In genomic region chr5:108641596-108641995, GRCh38 we compare ENCODE assay signal across 2 cellular contexts.
TF ChIP-seq lines count a peak whose summit lies in the region.

No MANE protein-coding gene starts in this region.

TF ChIP-seq in IMR-90, 13 proteins besides CTCF, POLR2A, EP300 and RAD21:
- TF ChIP-seq SMC3 (IDR thresholded peaks at IDR 0.05; ENCODE audit: low read depth, low read length) = no peak
- TF ChIP-seq BHLHE40 (IDR thresholded peaks at IDR 0.05; ENCODE audit: low read depth, low read length) = no peak
- TF ChIP-seq MAFK (IDR thresholded peaks at IDR 0.05; ENCODE audit: low read depth, low read length) = no peak
- no peak for TF ChIP-seq CEBPB (IDR thresholded peaks at IDR 0.05; ENCODE audit: low read depth, low read length)
- no peak for TF ChIP-seq RFX5 (IDR thresholded peaks at IDR 0.05; ENCODE audit: low read depth, low read length)
- TF ChIP-seq NFE2L2 (IDR thresholded peaks at IDR 0.05; ENCODE audit: low read depth, low read length) = no peak
- TF ChIP-seq MXI1 (IDR thresholded peaks at IDR 0.05; ENCODE audit: borderline replicate concordance, low read depth, low read length) = no peak
- TF ChIP-seq CHD1 (IDR thresholded peaks at IDR 0.05; ENCODE audit: low read depth, low read length) = no peak
- no peak for TF ChIP-seq RCOR1 (IDR thresholded peaks at IDR 0.05; ENCODE audit: insufficient replicate concordance, low read length)
- TF ChIP-seq USF2 (IDR thresholded peaks at IDR 0.05; ENCODE audit: low read depth, low read length) = no peak
- no peak for TF ChIP-seq ELK1 (IDR thresholded peaks at IDR 0.05; ENCODE audit: borderline replicate concordance, low read depth, low read length)
- no peak for TF ChIP-seq FOS (IDR thresholded peaks at IDR 0.05; ENCODE audit: low read depth, low read length)
- no peak for TF ChIP-seq MAZ (IDR thresholded peaks at IDR 0.05; ENCODE audit: borderline replicate concordance, low read depth, low read length)

TF ChIP-seq in H1, 55 proteins besides CTCF, POLR2A, EP300 and RAD21:
- TF ChIP-seq HDAC6 (IDR thresholded peaks at IDR 0.05; ENCODE audit: low read depth, low read length) (no peak), KDM1A (IDR thresholded peaks at IDR 0.05; ENCODE audit: borderline replicate concordance, low read length) (no peak), MAFK (IDR thresholded peaks at IDR 0.05; ENCODE audit: low read depth, low read length) (no peak), CEBPB (IDR thresholded peaks at IDR 0.05; ENCODE audit: low read depth, low read length) (no peak), TEAD4 (IDR thresholded peaks at IDR 0.05; ENCODE audit: low read depth, low read length) (no peak), SP4 (IDR thresholded peaks at IDR 0.05; ENCODE audit: low read length) (no peak), SP2 (IDR thresholded peaks at IDR 0.05; ENCODE audit: low read length) (no peak), BACH1 (IDR thresholded peaks at IDR 0.05; ENCODE audit: low read length) (no peak), ZNF274 (IDR thresholded peaks at IDR 0.05; ENCODE audit: borderline replicate concordance, extremely low read depth, low read length) (no peak), PHF8 (conservative IDR thresholded peaks at IDR 0.05; ENCODE audit: low read depth, low read length) (no peak), BCL11A (IDR thresholded peaks at IDR 0.05; ENCODE audit: low read depth in 2 of 2, low read length in 2 of 2) (no peak), SIX5 (IDR thresholded peaks at IDR 0.05; ENCODE audit: low read depth, low read length) (no peak), JUN (IDR thresholded peaks at IDR 0.05; ENCODE audit: low read depth, low read length) (no peak), TBP (IDR thresholded peaks at IDR 0.05; ENCODE audit: low read depth, low read length) (no peak), RFX5 (IDR thresholded peaks at IDR 0.05; ENCODE audit: borderline replicate concordance, low read depth, low read length) (no peak), EGR1 (IDR thresholded peaks at IDR 0.05; ENCODE audit: borderline replicate concordance, low read depth, low read length) (no peak), GTF2F1 (IDR thresholded peaks at IDR 0.05; ENCODE audit: borderline replicate concordance, low read depth, low read length) (no peak)
